Comparison of ENCODE assay signal across 11 cellular contexts in the genomic region with DNA sequence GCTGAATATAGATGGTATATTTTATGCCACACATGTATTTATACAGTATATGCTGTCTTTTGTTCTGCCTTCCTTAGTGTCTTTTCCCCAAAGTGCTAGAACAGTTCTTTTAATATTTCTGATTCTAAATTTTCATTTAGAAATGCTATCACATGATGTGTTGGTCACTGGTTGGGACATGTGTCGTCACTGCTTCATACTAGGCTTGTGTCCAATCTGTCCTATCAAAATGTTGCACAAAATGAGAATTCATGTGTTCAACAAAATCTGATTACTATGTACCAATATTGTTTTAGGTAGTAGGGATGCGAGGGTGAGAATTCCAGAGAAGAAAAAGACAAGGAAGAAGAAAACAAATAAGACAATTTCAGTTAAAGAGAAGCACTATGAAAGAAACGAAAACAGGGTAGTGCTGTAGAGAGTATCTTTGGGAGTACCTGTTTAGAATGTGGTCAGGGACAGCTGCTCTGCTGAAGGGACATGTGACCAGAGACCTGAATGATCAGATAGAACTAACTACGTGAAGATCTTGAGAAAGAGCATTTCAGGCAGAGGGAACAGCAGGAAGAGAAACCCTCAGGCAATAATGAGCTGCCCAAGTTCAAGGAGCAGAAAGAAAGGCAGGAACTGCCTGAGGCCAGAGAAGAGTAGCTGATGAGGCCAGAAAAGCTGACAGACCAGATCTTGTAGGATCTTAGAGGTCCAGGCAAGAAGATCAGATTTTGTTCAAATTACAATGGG. TPM values are rescaled to one million over a fixed set of nuclear protein-coding genes. Genes with fewer than 3 reads are reported as not detected.
A peak's percentile ranks its signal among the peaks of the same experiment; 100 is the strongest.
DNase-seq lines count a peak whose midpoint lies in the region; ATAC-seq and TF ChIP-seq lines count a peak whose summit lies in the region.
"Had no signal": no experiment of that assay in that cellular context is flagged by ENCODE, and none has a peak within 500 bp of the region (broad histone marks: within the 10 kb centered on the region; RNA-seq: fewer than 3 reads in every experiment).

No MANE protein-coding gene starts in this region.

- H3K27ac ChIP-seq in Karpas-422 (ENCODE audit: low read length) (no peak overlapping the region), left lung (peak overlapping the region; percentile 67 to 83)
- H3K27ac ChIP-seq: VCaP had no signal

- DNase-seq in Karpas-422: no peak
- DNase-seq in left lung: no peak
- no peak for DNase-seq in NCI-H446 treated with DMSO at 0.1 percent for 48 hours (lab: John Stamatoyannopoulos, UW)
- DNase-seq in T-helper 9 cell: no peak
- DNase-seq in NCI-H510A (lab: John Stamatoyannopoulos, UW): no peak
- DNase-seq: heart right ventricle had no signal

- no peak overlapping the region for H2AFZ ChIP-seq in Karpas-422 (ENCODE audit: low read length)

- ATAC-seq in GM18511 (IDR thresholded peaks at IDR 0.05; ENCODE audit: unreplicated experiment) (peak; percentile 42), GM21737 (IDR thresholded peaks at IDR 0.05; ENCODE audit: unreplicated experiment) (peak; percentile 44), left lung (no peak)
- no peak for ATAC-seq in activated CD4-positive, CD25-positive, alpha-beta regulatory T cell treated with anti-CD3 and anti-CD28 coated beads, Interleukin-2, amount 50 U/mL, for 24 hours
- ATAC-seq: heart right ventricle had no signal

- peaks cover 33% of the 10 kb centered on the region for H3K4me1 ChIP-seq in Karpas-422 (ENCODE audit: low read length)
- H3K4me1 ChIP-seq in left lung: peaks cover 0 to 8% of the 10 kb centered on the region in 2 donors

- no peak for TF ChIP-seq CTCF in left lung (IDR thresholded peaks at IDR 0.05)

- H4K20me1 ChIP-seq in Karpas-422 (ENCODE audit: insufficient read depth, low read depth, low read length): no peaks in the 10 kb centered on the region

- H3K79me2 ChIP-seq in Karpas-422 (ENCODE audit: low read length): no peaks in the 10 kb centered on the region

- intact Hi-C loops in left lung (cut with DNase I): loop anchor here in 1 of 2 donors (10.0 kb wide), 2 partner anchors 91 to 291 kb away; no protein-coding TSS in a partner anchor

- no peaks in the 10 kb centered on the region for H3K27me3 ChIP-seq in Karpas-422 (ENCODE audit: low read length)
- H3K27me3 ChIP-seq in left lung: no peaks in the 10 kb centered on the region

- H3K9me3 ChIP-seq in Karpas-422 (ENCODE audit: low read length) (no peaks in the 10 kb centered on the region), left lung (no peaks in the 10 kb centered on the region)
- H3K9me3 ChIP-seq: heart right ventricle had no signal

- H3K9me2 ChIP-seq in Karpas-422 (replicated peaks; ENCODE audit: insufficient read depth, low read length): no peaks in the 10 kb centered on the region

- H3K36me3 ChIP-seq in Karpas-422 (ENCODE audit: insufficient read depth, low read length): no peaks in the 10 kb centered on the region
- no peaks in the 10 kb centered on the region for H3K36me3 ChIP-seq in left lung
- H3K36me3 ChIP-seq: heart right ventricle had no signal

- peak overlapping the region; percentile 70 for H3K4me2 ChIP-seq in Karpas-422 (ENCODE audit: low read depth, low read length, poor library complexity, severe bottlenecking)

- H3K4me3 ChIP-seq in Karpas-422 (ENCODE audit: low read length): peak overlapping the region; percentile 61
- peak overlapping the region in 1 of 2 donors; percentile 47 for H3K4me3 ChIP-seq in left lung

- H3K9ac ChIP-seq in Karpas-422 (ENCODE audit: low read length): 0 out of 2 replicates have a peak overlapping the region, but pooled peaks have one; percentile 35

RNA-seq across cellular contexts. Expression of a gene that starts 1.4 kb away (rescaled TPM):
- 2.8 and 5.8 TPM in 2 replicates for total RNA-seq in Karpas-422 (2014; rRNA removed; shearing (Covaris generic); ENCODE audit: low replicate concordance)
- 10 to 100 TPM in 1 of 2 donors, 1 to 10 TPM in 1; 5.9 to 10.7 TPM for total RNA-seq in left lung
- total RNA-seq: LHCN-M2 had no signal

RNA-seq across cellular contexts. Expression of a gene that starts 14.0 kb away (rescaled TPM):
- total RNA-seq in Karpas-422 (2014; rRNA removed; shearing (Covaris generic); ENCODE audit: low replicate concordance): 40.3 and 58.3 TPM in 2 replicates
- total RNA-seq in left lung: 10 to 100 TPM; 49.8 to 60.1 TPM

Comparison
In these comparisons a context has a peak if more than half of its experiments do, and no peak if none do; other contexts are left out.
1. ATAC-seq: peak in GM18511 (single experiment) and GM21737 (single experiment); none in left lung (single experiment) and activated CD4-positive, CD25-positive, alpha-beta regulatory T cell treated with anti-CD3 and anti-CD28 coated beads, Interleukin-2, amount 50 U/mL, for 24 hours (0 of 2).